ENCODE assay signal across 6 cellular contexts in the genomic region with DNA sequence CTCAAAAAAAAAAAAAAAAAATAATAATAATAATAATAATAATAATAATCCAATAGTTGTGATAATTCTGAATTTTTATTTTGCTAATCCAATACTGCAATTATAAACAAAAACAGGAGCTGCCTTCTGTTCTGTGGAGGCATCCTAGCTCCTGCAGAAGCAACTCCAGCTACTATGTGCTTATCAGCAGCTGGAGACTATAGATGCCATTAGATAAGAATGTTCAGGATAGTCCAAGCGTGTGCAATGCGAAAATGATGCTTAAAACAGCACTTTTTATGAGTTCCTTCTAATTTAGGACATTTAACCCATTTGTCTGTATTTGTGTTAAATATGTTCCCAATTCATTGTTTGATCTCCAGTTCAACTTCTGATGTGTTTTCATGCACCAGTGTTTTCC.
"Had no signal": no experiment of that assay in that cellular context is flagged by ENCODE, and none has a peak within 500 bp of the region (broad histone marks: within the 10 kb centered on the region; RNA-seq: fewer than 3 reads in every experiment).

No MANE protein-coding gene starts in this region.

- H3K4me3 ChIP-seq: K562 had no signal

- DNase-seq: IMR-90, KBM-7, KG1 had no signal

- ATAC-seq: HepG2, K562 had no signal

- H3K27ac ChIP-seq: HL-60 had no signal
